8 cellular contexts compared by ENCODE assay signal in the genomic region with DNA sequence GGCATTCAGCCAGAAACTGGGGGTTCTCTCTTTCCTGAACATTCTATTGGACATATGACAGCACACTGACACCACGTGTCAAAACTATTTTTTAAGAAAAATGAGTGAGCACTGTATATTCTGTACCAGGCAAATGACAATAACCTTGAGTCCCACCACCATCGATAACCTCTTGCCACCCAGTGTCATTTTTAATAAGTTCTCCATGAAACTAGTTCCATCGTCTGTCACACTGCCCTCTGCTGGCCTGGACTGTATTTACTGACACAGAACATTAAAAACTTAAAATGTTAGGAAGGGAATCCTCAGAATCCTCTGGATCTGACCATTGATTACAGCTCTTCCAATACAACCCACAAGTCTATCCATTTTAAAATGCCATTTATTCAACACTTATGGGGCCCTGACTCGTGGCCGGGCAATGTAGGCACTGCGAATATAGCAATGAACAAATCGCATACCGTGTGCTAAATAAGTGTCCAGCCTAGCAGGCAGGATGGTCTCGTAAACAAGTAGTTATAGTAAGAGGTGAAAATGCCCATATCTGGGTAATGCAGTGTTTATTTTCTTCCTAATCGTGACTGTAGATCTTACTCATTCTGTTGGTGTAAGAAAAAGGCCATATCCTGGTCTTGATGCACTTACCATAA. TPM values are rescaled to one million over a fixed set of nuclear protein-coding genes. Genes with fewer than 3 reads are reported as not detected.
DNase-seq lines count a peak whose midpoint lies in the region; TF ChIP-seq lines count a peak whose summit lies in the region.

No MANE protein-coding gene starts in this region.

- H2BK15ac ChIP-seq in mesenchymal stem cell (ENCODE audit: low read depth, poor library complexity, severe bottlenecking), result no peak overlapping the region

- WGBS in mesenchymal stem cell, result 82% methylated on average over 9 of the region's 10 CpGs

- H3K4me3 ChIP-seq in WERI-Rb-1 (ENCODE audit: low read depth, low read length) (no peak overlapping the region), mesenchymal stem cell (ENCODE audit: insufficient read depth in 1 of 2, low read depth in 1 of 2, low read length in 2 of 2) (no peak overlapping the region)

- no peak overlapping the region for H2BK12ac ChIP-seq in mesenchymal stem cell (ENCODE audit: low read length in 2 of 2)

- in situ Hi-C loops in KBM-7 (cut with MboI; ENCODE audit: low pct_unique_long_range_greater_than_20kb, low sequenced_read_pairs), result no loop called here

- no peak overlapping the region for H4K91ac ChIP-seq in mesenchymal stem cell (ENCODE audit: low read length)

- no peaks in the 10 kb centered on the region for H3K9me3 ChIP-seq in WERI-Rb-1 (ENCODE audit: severe bottlenecking)
- H3K9me3 ChIP-seq in mesenchymal stem cell (ENCODE audit: control insufficient read depth, low read length), result no peaks in the 10 kb centered on the region

- H3K18ac ChIP-seq in mesenchymal stem cell (ENCODE audit: low read depth in 1 of 2, low read length in 2 of 2), result no peak overlapping the region

- no peak overlapping the region for H2AK5ac ChIP-seq in mesenchymal stem cell (ENCODE audit: low read length, severe bottlenecking)

- no peak overlapping the region for H3K23ac ChIP-seq in mesenchymal stem cell (ENCODE audit: low read length in 2 of 2)

- H3K36me3 ChIP-seq in WERI-Rb-1 (no peaks in the 10 kb centered on the region), mesenchymal stem cell (ENCODE audit: control insufficient read depth in 1 of 2, insufficient read depth in 2 of 2, low read depth in 1 of 2, low read length in 2 of 2) (no peaks in the 10 kb centered on the region)

- H2BK5ac ChIP-seq in mesenchymal stem cell (ENCODE audit: low read depth, low read length, poor library complexity, severe bottlenecking), result no peak overlapping the region

- H2BK120ac ChIP-seq in mesenchymal stem cell (ENCODE audit: low read depth, low read length), result no peak overlapping the region

- DNase-seq in DMS 273 (lab: John Stamatoyannopoulos, UW; ENCODE audit: unreplicated experiment) (peak; percentile 62), DMS 273 treated with DMSO at 0.1 percent for 48 hours (lab: John Stamatoyannopoulos, UW) (no peak), KBM-7 (peak; percentile 48), WERI-Rb-1 (peak; percentile 30), mesenchymal stem cell (peak; percentile 41), superior temporal gyrus (ENCODE audit: extremely low spot score) (peak; percentile 62), NCI-H1436 (lab: John Stamatoyannopoulos, UW) (no peak)
- peak; percentile 13 for DNase-seq in effector CD4-positive, alpha-beta T cell

- no peak overlapping the region for H3K4ac ChIP-seq in mesenchymal stem cell (ENCODE audit: low read depth in 1 of 2, low read length in 2 of 2)

- H2AFZ ChIP-seq in mesenchymal stem cell (ENCODE audit: low read depth, low read length), result no peak overlapping the region

- H4K8ac ChIP-seq in mesenchymal stem cell (ENCODE audit: low read length), result no peak overlapping the region

- no peaks in the 10 kb centered on the region for H3K79me1 ChIP-seq in mesenchymal stem cell (replicated peaks; ENCODE audit: low read length, poor library complexity, severe bottlenecking)

- no peak overlapping the region for H3K9ac ChIP-seq in mesenchymal stem cell (ENCODE audit: low read length)

- no peak overlapping the region for H3K27ac ChIP-seq in WERI-Rb-1
- H3K27ac ChIP-seq in mesenchymal stem cell (ENCODE audit: low read length, poor library complexity, severe bottlenecking), result no peak overlapping the region

- TF ChIP-seq CTCF in WERI-Rb-1 (IDR thresholded peaks at IDR 0.05; ENCODE audit: low read depth, low read length), result peak; percentile 11; the same call in 1 of the 2 replicates

- no peaks in the 10 kb centered on the region for H3K4me1 ChIP-seq in mesenchymal stem cell (ENCODE audit: control insufficient read depth, insufficient read depth, low read depth, low read length)

- H3K4me2 ChIP-seq in mesenchymal stem cell (ENCODE audit: low read length, poor library complexity, severe bottlenecking), result no peak overlapping the region

- H3K27me3 ChIP-seq in WERI-Rb-1 (ENCODE audit: insufficient read depth, low read depth, severe bottlenecking) (no peaks in the 10 kb centered on the region), mesenchymal stem cell (ENCODE audit: control insufficient read depth in 1 of 2, insufficient read depth in 1 of 2, low read length in 2 of 2) (peaks cover 0 to 6% of the 10 kb centered on the region in 2 experiments)

- H3K14ac ChIP-seq in mesenchymal stem cell (ENCODE audit: low read length in 2 of 2), result no peak overlapping the region

RNA-seq across cellular contexts. Expression of a gene that starts 35.9 kb away (rescaled TPM):
- polyA plus RNA-seq in mesenchymal stem cell (2013, experiment 1 of 2), result 0.17 TPM
- 0.11 TPM for polyA plus RNA-seq in mesenchymal stem cell (2013, experiment 2 of 2)

Comparison
In these comparisons a context has a peak if more than half of its experiments do, and no peak if none do; other contexts are left out.
1. DNase-seq: peak in DMS 273 (single experiment), KBM-7 (single experiment), WERI-Rb-1 (single experiment), effector CD4-positive, alpha-beta T cell (single experiment), mesenchymal stem cell (single experiment) and superior temporal gyrus (single experiment); none in DMS 273 treated with DMSO at 0.1 percent for 48 hours (single experiment) and NCI-H1436 (single experiment).